ENCODE assay signal across 20 cellular contexts in the genomic region with DNA sequence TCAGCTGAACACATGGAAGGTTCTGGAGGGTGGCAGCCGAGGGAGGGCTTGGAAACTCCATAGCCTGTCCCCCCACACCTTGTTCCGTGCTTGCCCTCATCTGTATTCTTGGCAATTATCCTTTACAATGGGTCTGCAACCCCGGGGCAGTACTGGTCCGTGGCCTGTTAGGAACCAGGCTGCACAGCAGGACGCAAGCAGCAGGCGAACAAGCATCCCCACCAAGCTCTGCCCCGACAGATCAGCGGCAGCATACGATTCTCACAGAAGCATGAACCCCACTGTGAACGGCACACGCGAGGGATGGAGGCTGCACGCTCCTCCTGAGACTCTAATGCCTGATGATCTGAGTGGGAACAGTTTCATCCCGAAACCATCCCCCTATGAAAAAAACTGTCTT. TPM values are rescaled to one million over a fixed set of nuclear protein-coding genes. Genes with fewer than 3 reads are reported as not detected.
A peak's percentile ranks its signal among the peaks of the same experiment; 100 is the strongest.
DNase-seq lines count a peak whose midpoint lies in the region; ATAC-seq, FAIRE-seq and TF ChIP-seq lines count a peak whose summit lies in the region.
"Had no signal": no experiment of that assay in that cellular context is flagged by ENCODE, and none has a peak within 500 bp of the region (broad histone marks: within the 10 kb centered on the region; RNA-seq: fewer than 3 reads in every experiment).

No MANE protein-coding gene starts in this region.

- CTCF ChIA-PET in K562 (lab: Yijun Ruan, JAX; ENCODE audit: low intra/inter-chr PET ratio) = no interaction called here

- TF ChIP-seq POLR2A in K562 (conservative IDR thresholded peaks at IDR 0.05) = no peak

- in situ Hi-C loops in K562 (cut with MboI) = no loop called here

- POLR2A ChIA-PET in K562 (lab: Yijun Ruan, JAX) = interaction anchor here (1.0 to 1.3 kb wide), 2 partner anchors 9 to 13 kb away, joined by 3 read pairs; no protein-coding TSS in a partner anchor

- H3K9me1 ChIP-seq in K562 (ENCODE audit: control insufficient read depth, insufficient read depth, low read length) = peaks cover 9% of the 10 kb centered on the region

- H3K36me3 Mint-ChIP-seq in natural killer cell treated with Interleukin-12 subunit alpha and Interleukin-12 subunit beta and Interleukin-15 and Interleukin-18, amount 100 ng/mL, for 72 hours = peaks cover 5% of the 10 kb centered on the region
- no peaks in the 10 kb centered on the region for H3K36me3 Mint-ChIP-seq in natural killer cell

- H3K9me3 ChIP-seq in K562 (replicated peaks; ENCODE audit: control insufficient read depth, insufficient read depth, low read depth, low read length) = no peaks in the 10 kb centered on the region
- H3K9me3 ChIP-seq in lower lobe of right lung = no peaks in the 10 kb centered on the region

- no peak for TF ChIP-seq CTCF in natural killer cell (IDR thresholded peaks at IDR 0.05)
- no peak for TF ChIP-seq CTCF in K562 (IDR thresholded peaks at IDR 0.05 in 2 of 3, conservative IDR thresholded peaks at IDR 0.05 in 1 of 3; ENCODE audit: insufficient read depth in 2 of 3, low read depth in 1 of 3, low read length in 3 of 3)
- no peak for TF ChIP-seq CTCF in lower lobe of right lung (IDR thresholded peaks at IDR 0.05)

- H3K27ac Mint-ChIP-seq in natural killer cell treated with Interleukin-12 subunit alpha and Interleukin-12 subunit beta and Interleukin-15 and Interleukin-18, amount 100 ng/mL, for 72 hours = no peak overlapping the region
- no peak overlapping the region for H3K27ac Mint-ChIP-seq in natural killer cell
- H3K27ac Mint-ChIP-seq: CD8-positive, alpha-beta T cell; HFFc6 had no signal

- TF ChIP-seq RAD21 in K562 (CRISPR knock-in tag; conservative IDR thresholded peaks at IDR 0.05 in 1 of 2, IDR thresholded peaks at IDR 0.05 in 1 of 2) = no peak

- no peak for TF ChIP-seq EP300 in K562 (IDR thresholded peaks at IDR 0.05; ENCODE audit: low read length)

- intact Hi-C loops in natural killer cell (cut with micrococcal nuclease) (no loop called here), K562 (cut with micrococcal nuclease) (no loop called here), lower lobe of right lung (cut with DNase I) (no loop called here)

- 94% methylated on average over 11 of the region's 14 CpGs for WGBS in K562 (ENCODE audit: insufficient coverage, low coverage, missing lambda C conversion rate)

- peaks cover 22% of the 10 kb centered on the region for H4K20me1 ChIP-seq in K562 (replicated peaks; ENCODE audit: control insufficient read depth, insufficient read depth, low read length)

- FAIRE-seq in K562 (lab: Jason Lieb, UNC) = no peak
- FAIRE-seq: GM12878, H54 had no signal

- peak; percentile 41 for DNase-seq in natural killer cell treated with Interleukin-12 subunit alpha and Interleukin-12 subunit beta and Interleukin-15 and Interleukin-18, amount 100 ng/mL, for 72 hours (ENCODE audit: low spot score)
- DNase-seq in natural killer cell (no peak), K562 (ENCODE audit: extremely low read depth in 1 of 4, low spot score in 3 of 4) (no peak), lower lobe of right lung (peak; percentile 13), SW480 (ENCODE audit: low spot score) (no peak), cerebellar cortex (ENCODE audit: low spot score) (no peak)
- DNase-seq: 8988T; Calu3; CD8-positive, alpha-beta T cell; DMS79 treated with DMSO at 0.1 percent for 48 hours; GM23248; HCEC 1CT; HFFc6; IMR-90 had no signal

- no peak overlapping the region for H3K4me2 ChIP-seq in K562 (ENCODE audit: insufficient read depth, low read length)
- H3K4me2 ChIP-seq: BLaER1 treated with 17β-estradiol and CSF1 and Interleukin-3, amounts not matched to agents 10 nM and 100 nM had no signal

- H3K4me3 ChIP-seq in K562 (no peak overlapping the region), lower lobe of right lung (no peak overlapping the region)
- H3K4me3 ChIP-seq: BLaER1 treated with 17β-estradiol and CSF1 and Interleukin-3, amounts not matched to agents 10 nM and 100 nM; GM12878; GM23248 had no signal

- H3K4me1 ChIP-seq in K562 (replicated peaks in 1 of 2; ENCODE audit: control insufficient read depth in 2 of 2, insufficient read depth in 2 of 2, low read length in 2 of 2) (peaks cover 7 to 17% of the 10 kb centered on the region in 2 experiments; a peak in 4 of 5 replicates), lower lobe of right lung (peaks cover 18% of the 10 kb centered on the region)

- ATAC-seq in natural killer cell treated with Interleukin-12 subunit alpha and Interleukin-12 subunit beta and Interleukin-15 and Interleukin-18, amount 100 ng/mL, for 72 hours = no peak
- ATAC-seq in natural killer cell (no peak), K562 (no peak), lower lobe of right lung (no peak), GM21529 (IDR thresholded peaks at IDR 0.05; ENCODE audit: unreplicated experiment) (no peak), GM21576 (IDR thresholded peaks at IDR 0.05; ENCODE audit: unreplicated experiment) (no peak)
- ATAC-seq: CD8-positive, alpha-beta T cell; GM12878 had no signal

- H3K27me3 Mint-ChIP-seq in natural killer cell treated with Interleukin-12 subunit alpha and Interleukin-12 subunit beta and Interleukin-15 and Interleukin-18, amount 100 ng/mL, for 72 hours = no peaks in the 10 kb centered on the region
- H3K27me3 Mint-ChIP-seq in natural killer cell (ENCODE audit: low read depth in 2 of 2) = no peaks in the 10 kb centered on the region

- no peak overlapping the region for H3K4me3 Mint-ChIP-seq in natural killer cell treated with Interleukin-12 subunit alpha and Interleukin-12 subunit beta and Interleukin-15 and Interleukin-18, amount 100 ng/mL, for 72 hours
- H3K4me3 Mint-ChIP-seq in natural killer cell = no peak overlapping the region
- H3K4me3 Mint-ChIP-seq: CD8-positive, alpha-beta T cell; HFFc6 had no signal

- no peaks in the 10 kb centered on the region for H3K27me3 ChIP-seq in K562 (ENCODE audit: control insufficient read depth in 2 of 2, insufficient read depth in 2 of 2, low read length in 2 of 2)
- no peaks in the 10 kb centered on the region for H3K27me3 ChIP-seq in lower lobe of right lung (ENCODE audit: low read depth)
- H3K27me3 ChIP-seq: BLaER1 treated with 17β-estradiol and CSF1 and Interleukin-3, amounts not matched to agents 10 nM and 100 nM had no signal

- no peak overlapping the region for H3K9ac ChIP-seq in K562 (ENCODE audit: insufficient read depth in 1 of 2, low read depth in 2 of 2, low read length in 2 of 2)
- H3K9ac ChIP-seq: GM23248 had no signal

- BruUV-seq in K562 (replicated peaks; lab: Mats Ljungman, UMichigan) = no TSS peak

- H3K4me1 Mint-ChIP-seq in natural killer cell treated with Interleukin-12 subunit alpha and Interleukin-12 subunit beta and Interleukin-15 and Interleukin-18, amount 100 ng/mL, for 72 hours (ENCODE audit: low read depth in 2 of 2) = peaks cover 32 to 50% of the 10 kb centered on the region in 2 donors
- peaks cover 32 to 52% of the 10 kb centered on the region in 2 donors for H3K4me1 Mint-ChIP-seq in natural killer cell

- H3K36me3 ChIP-seq in K562 (ENCODE audit: control insufficient read depth, insufficient read depth, low read length) = peaks cover 82% of the 10 kb centered on the region
- H3K36me3 ChIP-seq in lower lobe of right lung = peaks cover 56% of the 10 kb centered on the region

- H3K27ac ChIP-seq in K562 (ENCODE audit: extremely low read depth, low read depth, low read length) = no peak overlapping the region
- H3K27ac ChIP-seq in lower lobe of right lung = no peak overlapping the region
- H3K27ac ChIP-seq: BLaER1 treated with 17β-estradiol and CSF1 and Interleukin-3, amounts not matched to agents 10 nM and 100 nM; GM23248; HL-60 had no signal

- H3K9me3 Mint-ChIP-seq in natural killer cell treated with Interleukin-12 subunit alpha and Interleukin-12 subunit beta and Interleukin-15 and Interleukin-18, amount 100 ng/mL, for 72 hours = no peaks in the 10 kb centered on the region
- no peaks in the 10 kb centered on the region for H3K9me3 Mint-ChIP-seq in natural killer cell
- H3K9me3 Mint-ChIP-seq: CD8-positive, alpha-beta T cell; HFFc6 had no signal

- peaks cover 92% of the 10 kb centered on the region for H3K79me2 ChIP-seq in K562 (ENCODE audit: control insufficient read depth, insufficient read depth, low read length)

- H2AFZ ChIP-seq in K562 (ENCODE audit: low read depth, low read length) = no peak overlapping the region
- H2AFZ ChIP-seq: GM23248 had no signal

RNA-seq across cellular contexts. Expression of a gene that starts 6.2 kb away (rescaled TPM):
- total RNA-seq in natural killer cell treated with Interleukin-12 subunit alpha and Interleukin-12 subunit beta and Interleukin-15 and Interleukin-18, amount 100 ng/mL, for 72 hours = 10 to 100 TPM; 68.0 to 75.7 TPM
- total RNA-seq in natural killer cell (100 to 1,000 TPM in 1 of 3 donors, 10 to 100 TPM in 2; 81.8 to 112 (median 94.6) TPM), K562 (2014; rRNA removed) (30.6 and 36.8 TPM in 2 replicates), K562 (2014; rRNA removed; fragmentation: Illumina TruSeq; extraction: Trizol) (27.9 and 30.0 TPM in 2 replicates), K562 (2015; rRNA removed; fragmentation: Illumina TruSeq; extraction: Trizol) (35.2 and 35.9 TPM in 2 replicates), K562 (2021) (35.8 and 38.3 TPM in 2 replicates), lower lobe of right lung (66.1 TPM)
- 83.1 and 109 TPM in 2 replicates for total RNA-seq in K562 (2011; cell fraction: chromatin; rRNA removed; ENCODE audit: low replicate concordance)
- 50.1 and 60.7 TPM in 2 replicates for total RNA-seq in K562 (2011; cell fraction: nucleolus; rRNA removed)
- 83.7 and 86.3 TPM in 2 replicates for total RNA-seq in K562 (2011; cell fraction: nucleoplasm; rRNA removed)
- polyA plus RNA-seq in K562 (2011; rRNA removed) (74.4 and 75.8 TPM in 2 replicates), K562 (2014; fragmentation: Illumina TruSeq; extraction: Trizol) (39.2 and 40.0 TPM in 2 replicates), K562 (2014; fragmentation: Nextera tagmentation; extraction: Ambion mirVana) (1 to 10 TPM in 1 of 2 experiments, under 1 TPM in 1; 0.72 to 1.9 TPM), K562 (2014; rRNA removed) (43.1 and 46.1 TPM in 2 replicates)
- polyA plus RNA-seq in K562 (2011; cell fraction: cytosol; rRNA removed) = 58.3 and 60.5 TPM in 2 replicates
- 106 and 133 TPM in 2 replicates for polyA plus RNA-seq in K562 (2011; cell fraction: nucleus; rRNA removed)
- 38.1 and 40.3 TPM in 2 replicates for polyA plus RNA-seq in K562 (2012)
- 37.0 and 42.6 TPM in 2 replicates for polyA minus RNA-seq in K562 (2011; rRNA and poly(A)+ RNA removed)
- 28.9 and 36.0 TPM in 2 replicates for polyA minus RNA-seq in K562 (2011; cell fraction: cytosol; rRNA and poly(A)+ RNA removed)
- 29.6 and 30.9 TPM in 2 replicates for polyA minus RNA-seq in K562 (2011; cell fraction: nucleus; rRNA and poly(A)+ RNA removed)

RNA-seq across cellular contexts. Expression of a gene that starts 56.5 kb away (rescaled TPM):
- 1 to 10 TPM; 1.1 to 1.2 TPM for total RNA-seq in natural killer cell treated with Interleukin-12 subunit alpha and Interleukin-12 subunit beta and Interleukin-15 and Interleukin-18, amount 100 ng/mL, for 72 hours
- total RNA-seq in natural killer cell (1 to 10 TPM; 3.7 to 7.3 (median 4.0) TPM), K562 (2014; rRNA removed) (2.0 and 6.2 TPM in 2 replicates), K562 (2014; rRNA removed; fragmentation: Illumina TruSeq; extraction: Trizol) (0.99 and 1.1 TPM in 2 replicates), K562 (2015; rRNA removed; fragmentation: Illumina TruSeq; extraction: Trizol) (0.64 and 1.2 TPM in 2 replicates), K562 (2021) (3.6 and 3.8 TPM in 2 replicates), lower lobe of right lung (10.2 TPM)
- total RNA-seq in K562 (2011; cell fraction: chromatin; rRNA removed; ENCODE audit: low replicate concordance) = 4.8 and 7.6 TPM in 2 replicates
- 3.3 and 3.8 TPM in 2 replicates for total RNA-seq in K562 (2011; cell fraction: nucleolus; rRNA removed)
- total RNA-seq in K562 (2011; cell fraction: nucleoplasm; rRNA removed) = 1.7 and 5.0 TPM in 2 replicates
- polyA plus RNA-seq in K562 (2011; rRNA removed) (2.5 and 2.7 TPM in 2 replicates), K562 (2014; fragmentation: Illumina TruSeq; extraction: Trizol) (1.4 and 3.2 TPM in 2 replicates), K562 (2014; fragmentation: Nextera tagmentation; extraction: Ambion mirVana) (under 1 TPM; 0.13 to 0.38 TPM), K562 (2014; rRNA removed) (3.2 and 4.6 TPM in 2 replicates)
- 4.3 and 9.2 TPM in 2 replicates for polyA plus RNA-seq in K562 (2011; cell fraction: cytosol; rRNA removed)
- polyA plus RNA-seq in K562 (2011; cell fraction: nucleus; rRNA removed) = 3.6 and 6.3 TPM in 2 replicates
- 3.7 and 4.9 TPM in 2 replicates for polyA plus RNA-seq in K562 (2012)
- 0.56 and 0.60 TPM in 2 replicates for polyA minus RNA-seq in K562 (2011; rRNA and poly(A)+ RNA removed)
- polyA minus RNA-seq in K562 (2011; cell fraction: cytosol; rRNA and poly(A)+ RNA removed) = 1.2 and 3.5 TPM in 2 replicates
- polyA minus RNA-seq in K562 (2011; cell fraction: nucleus; rRNA and poly(A)+ RNA removed) = 1.9 and 2.1 TPM in 2 replicates

Comparison
In these comparisons a context has a peak if more than half of its experiments do, and no peak if none do; other contexts are left out.
1. DNase-seq: peak in natural killer cell treated with Interleukin-12 subunit alpha and Interleukin-12 subunit beta and Interleukin-15 and Interleukin-18, amount 100 ng/mL, for 72 hours (single experiment) and lower lobe of right lung (single experiment); none in natural killer cell (single experiment), K562 (0 of 4), SW480 (single experiment) and cerebellar cortex (single experiment).